Comparison of ENCODE assay signal across 1 cellular context in the genomic region with DNA sequence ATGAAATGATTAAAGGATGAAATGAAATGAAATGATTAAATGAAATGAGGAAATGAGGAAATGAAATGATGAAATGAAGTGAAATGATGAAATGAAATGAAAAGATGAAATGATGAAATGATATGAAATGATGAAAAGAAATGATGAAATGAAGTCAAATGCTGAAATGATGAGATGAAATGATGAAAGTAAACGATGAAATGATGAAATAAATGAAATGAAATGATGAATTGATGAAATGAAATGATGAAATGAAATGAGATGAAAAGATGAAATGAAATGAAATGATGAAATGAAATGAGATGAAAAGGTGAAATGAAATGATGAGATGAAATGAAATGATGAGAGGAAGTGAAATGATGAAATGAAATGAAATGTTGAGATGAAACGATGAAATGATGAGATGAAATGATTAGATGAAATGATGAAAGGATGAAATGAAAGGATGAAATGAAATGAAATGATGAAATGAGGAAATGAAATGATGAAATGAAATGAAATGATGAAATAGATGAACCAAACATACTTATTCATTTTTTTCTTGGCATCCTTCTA.
TF ChIP-seq lines count a peak whose summit lies in the region.
"Not testable (repeated sequence)": the region's sequence is repeated elsewhere in the genome, so short reads cannot be mapped to it uniquely, and the experiment has no call there.

No MANE protein-coding gene starts in this region.

TF ChIP-seq in K562, 482 proteins besides CTCF, POLR2A, EP300 and RAD21 (continued from another document):
- TF ChIP-seq, protein P1, sequence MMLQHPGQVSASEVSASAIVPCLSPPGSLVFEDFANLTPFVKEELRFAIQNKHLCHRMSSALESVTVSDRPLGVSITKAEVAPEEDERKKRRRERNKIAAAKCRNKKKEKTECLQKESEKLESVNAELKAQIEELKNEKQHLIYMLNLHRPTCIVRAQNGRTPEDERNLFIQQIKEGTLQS (IDR thresholded peaks at IDR 0.05), result 0 out of 2 replicates have a peak, but pooled peaks have one; percentile 8
- TF ChIP-seq, protein P1 (CRISPR knock-in tag; conservative IDR thresholded peaks at IDR 0.05), result not testable (repeated sequence)
- TF ChIP-seq, protein P2, sequence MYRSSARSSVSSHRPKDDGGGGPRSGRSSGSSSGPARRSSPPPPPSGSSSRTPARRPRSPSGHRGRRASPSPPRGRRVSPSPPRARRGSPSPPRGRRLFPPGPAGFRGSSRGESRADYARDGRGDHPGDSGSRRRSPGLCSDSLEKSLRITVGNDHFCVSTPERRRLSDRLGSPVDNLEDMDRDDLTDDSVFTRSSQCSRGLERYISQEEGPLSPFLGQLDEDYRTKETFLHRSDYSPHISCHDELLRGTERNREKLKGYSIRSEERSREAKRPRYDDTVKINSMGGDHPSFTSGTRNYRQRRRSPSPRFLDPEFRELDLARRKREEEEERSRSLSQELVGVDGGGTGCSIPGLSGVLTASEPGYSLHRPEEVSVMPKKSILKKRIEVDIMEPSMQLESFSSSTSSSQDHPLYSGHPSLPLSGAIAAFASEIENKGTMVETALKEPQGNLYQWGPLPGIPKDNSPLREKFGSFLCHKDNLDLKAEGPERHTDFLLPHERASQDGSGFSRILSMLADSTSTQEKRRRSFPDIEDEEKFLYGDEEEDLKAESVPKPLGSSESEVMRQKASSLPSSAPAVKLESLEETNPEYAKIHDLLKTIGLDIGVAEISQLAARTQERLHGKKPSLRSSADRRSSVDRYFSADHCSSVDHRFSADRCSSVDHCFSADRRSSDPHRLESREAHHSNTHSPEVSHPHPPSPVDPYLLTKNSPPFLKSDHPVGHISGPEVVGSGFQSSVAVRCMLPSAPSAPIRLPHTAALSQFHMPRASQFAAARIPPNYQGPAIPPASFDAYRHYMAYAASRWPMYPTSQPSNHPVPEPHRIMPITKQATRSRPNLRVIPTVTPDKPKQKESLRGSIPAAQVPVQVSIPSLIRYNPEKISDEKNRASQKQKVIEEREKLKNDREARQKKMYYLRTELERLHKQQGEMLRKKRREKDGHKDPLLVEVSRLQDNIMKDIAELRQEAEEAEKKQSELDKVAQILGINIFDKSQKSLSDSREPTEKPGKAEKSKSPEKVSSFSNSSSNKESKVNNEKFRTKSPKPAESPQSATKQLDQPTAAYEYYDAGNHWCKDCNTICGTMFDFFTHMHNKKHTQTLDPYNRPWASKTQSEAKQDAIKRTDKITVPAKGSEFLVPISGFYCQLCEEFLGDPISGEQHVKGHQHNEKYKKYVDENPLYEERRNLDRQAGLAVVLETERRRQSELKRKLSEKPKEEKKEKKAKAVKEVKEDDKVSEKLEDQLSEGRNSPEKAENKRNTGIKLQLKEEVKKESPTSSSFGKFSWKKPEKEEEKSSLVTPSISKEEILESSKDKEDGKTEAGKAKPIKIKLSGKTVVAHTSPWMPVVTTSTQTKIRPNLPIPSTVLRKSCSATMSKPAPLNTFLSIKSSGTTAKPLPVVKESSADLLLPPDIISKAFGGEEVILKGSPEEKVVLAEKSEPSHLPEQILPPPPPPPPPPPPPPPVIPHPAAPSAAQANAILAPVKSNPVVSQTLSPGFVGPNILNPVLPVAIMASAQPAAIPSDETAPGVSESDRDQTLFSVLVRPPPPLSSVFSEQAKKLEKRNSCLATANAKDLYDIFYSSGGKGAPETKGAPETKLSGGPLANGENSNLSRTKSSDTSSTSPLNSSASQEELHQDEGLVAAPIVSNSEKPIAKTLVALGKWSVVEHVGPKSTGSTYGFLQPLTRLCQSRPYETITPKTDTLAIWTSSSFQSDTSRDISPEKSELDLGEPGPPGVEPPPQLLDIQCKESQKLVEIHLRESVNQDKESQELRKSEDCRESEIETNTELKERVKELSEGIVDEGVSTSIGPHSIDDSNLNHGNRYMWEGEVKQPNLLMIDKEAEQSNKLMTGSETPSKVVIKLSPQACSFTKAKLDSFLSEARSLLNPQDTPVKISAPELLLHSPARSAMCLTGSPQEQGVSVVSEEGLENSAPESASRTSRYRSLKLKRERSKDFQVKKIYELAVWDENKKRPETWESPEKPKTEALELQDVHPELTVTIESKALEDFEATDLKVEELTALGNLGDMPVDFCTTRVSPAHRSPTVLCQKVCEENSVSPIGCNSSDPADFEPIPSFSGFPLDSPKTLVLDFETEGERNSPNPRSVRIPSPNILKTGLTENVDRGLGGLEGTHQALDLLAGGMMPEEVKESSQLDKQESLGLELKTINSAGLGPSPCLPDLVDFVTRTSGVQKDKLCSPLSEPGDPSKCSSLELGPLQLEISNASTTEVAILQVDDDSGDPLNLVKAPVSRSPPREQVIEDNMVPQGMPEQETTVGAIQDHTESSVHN (IDR thresholded peaks at IDR 0.05; ENCODE audit: borderline replicate concordance in 1 of 2, low read depth in 1 of 2), result 0 out of 4 replicates have a peak, but pooled peaks of 1 of the 2 experiments have one; percentile 23
